12 cellular contexts compared by ENCODE assay signal in genomic region chr3:87949189-87949878, GRCh38.
DNase-seq lines count a peak whose midpoint lies in the region; ATAC-seq and TF ChIP-seq lines count a peak whose summit lies in the region.
"Had no signal": no experiment of that assay in that cellular context is flagged by ENCODE, and none has a peak within 500 bp of the region (broad histone marks: within the 10 kb centered on the region; RNA-seq: fewer than 3 reads in every experiment).

No MANE protein-coding gene starts in this region.

- DNase-seq in foreskin fibroblast: no peak
- no peak for DNase-seq in type B pancreatic cell (ENCODE audit: extremely low spot score, unreplicated experiment)
- DNase-seq in stimulated activated CD4-positive, alpha-beta T cell treated with anti-CD3 and anti-CD28 coated beads, Interleukin-4, amount 100 ng/mL, for 1 hour: no peak
- no peak for DNase-seq in neural progenitor cell (ENCODE audit: low spot score)
- DNase-seq: activated CD8-positive, alpha-beta T cell treated with anti-CD3 and anti-CD28 coated beads, Interleukin-2, amount 10 ng/mL, durations not matched to agents 7 days and 5 days; effector CD8-positive, alpha-beta T cell; retina had no signal

- peak; percentile 91 for ATAC-seq in GM18861 (IDR thresholded peaks at IDR 0.05; ENCODE audit: unreplicated experiment)
- peak; percentile 69 for ATAC-seq in GM21526 (IDR thresholded peaks at IDR 0.05; ENCODE audit: low FRiP score, unreplicated experiment)
- peak; percentile 92 for ATAC-seq in HG03064 (IDR thresholded peaks at IDR 0.05; ENCODE audit: low read depth, unreplicated experiment)
- peak; percentile 34 for ATAC-seq in activated T-helper 17 cell treated with anti-CD3 and anti-CD28 coated beads, Interleukin-2, amount 50 U/mL, for 72 hours (replicated peaks)
- ATAC-seq: activated CD8-positive, alpha-beta T cell treated with anti-CD3 and anti-CD28 coated beads, Interleukin-2, amount 10 ng/mL, durations not matched to agents 7 days and 5 days had no signal

- no peak for TF ChIP-seq CTCF in foreskin fibroblast (IDR thresholded peaks at IDR 0.05; ENCODE audit: low read depth, low read length)
- TF ChIP-seq CTCF in type B pancreatic cell (conservative IDR thresholded peaks at IDR 0.05): no peak
- TF ChIP-seq CTCF in neural progenitor cell (IDR thresholded peaks at IDR 0.05): no peak

- no peaks in the 10 kb centered on the region for H3K36me3 Mint-ChIP-seq in activated T-helper 17 cell treated with anti-CD3 and anti-CD28 coated beads, Interleukin-2, amount 50 U/mL, for 72 hours (ENCODE audit: low read depth)
- H3K36me3 Mint-ChIP-seq in type B pancreatic cell (no peaks in the 10 kb centered on the region), neural progenitor cell (no peaks in the 10 kb centered on the region)

- H3K4me1 ChIP-seq in neural progenitor cell: no peaks in the 10 kb centered on the region

- H3K4me1 Mint-ChIP-seq in activated T-helper 17 cell treated with anti-CD3 and anti-CD28 coated beads, Interleukin-2, amount 50 U/mL, for 72 hours: no peaks in the 10 kb centered on the region
- no peaks in the 10 kb centered on the region for H3K4me1 Mint-ChIP-seq in type B pancreatic cell (ENCODE audit: unreplicated experiment)
- no peaks in the 10 kb centered on the region for H3K4me1 Mint-ChIP-seq in neural progenitor cell

- H3K27ac ChIP-seq in neural progenitor cell: no peak overlapping the region

- no peak overlapping the region for H2AFZ ChIP-seq in neural progenitor cell (replicated peaks)

- no peaks in the 10 kb centered on the region for H4K20me1 ChIP-seq in neural progenitor cell (ENCODE audit: low read depth)

- H3K27ac Mint-ChIP-seq in activated T-helper 17 cell treated with anti-CD3 and anti-CD28 coated beads, Interleukin-2, amount 50 U/mL, for 72 hours: no peak overlapping the region
- H3K27ac Mint-ChIP-seq in type B pancreatic cell (no peak overlapping the region), neural progenitor cell (no peak overlapping the region)
- H3K27ac Mint-ChIP-seq: activated CD8-positive, alpha-beta T cell treated with anti-CD3 and anti-CD28 coated beads, Interleukin-2, amount 10 ng/mL, durations not matched to agents 7 days and 5 days; T-helper 1 cell treated with Interleukin-12 subunit alpha and Interleukin-12 subunit beta and Interleukin-4 antibody, amounts not matched to agents 30 μg/mL and 1 μg/mL, for 36 hours had no signal

- H3K9me3 Mint-ChIP-seq in activated T-helper 17 cell treated with anti-CD3 and anti-CD28 coated beads, Interleukin-2, amount 50 U/mL, for 72 hours: no peaks in the 10 kb centered on the region
- no peaks in the 10 kb centered on the region for H3K9me3 Mint-ChIP-seq in type B pancreatic cell
- no peaks in the 10 kb centered on the region for H3K9me3 Mint-ChIP-seq in neural progenitor cell
- H3K9me3 Mint-ChIP-seq: T-helper 1 cell treated with Interleukin-12 subunit alpha and Interleukin-12 subunit beta and Interleukin-4 antibody, amounts not matched to agents 30 μg/mL and 1 μg/mL, for 36 hours had no signal

- H3K27me3 Mint-ChIP-seq in activated T-helper 17 cell treated with anti-CD3 and anti-CD28 coated beads, Interleukin-2, amount 50 U/mL, for 72 hours: peaks cover 6% of the 10 kb centered on the region
- H3K27me3 Mint-ChIP-seq in type B pancreatic cell (no peaks in the 10 kb centered on the region), neural progenitor cell (ENCODE audit: insufficient read depth, low read depth) (no peaks in the 10 kb centered on the region)

- no peaks in the 10 kb centered on the region for H3K27me3 ChIP-seq in neural progenitor cell

- no peak overlapping the region for H3K4me2 ChIP-seq in neural progenitor cell

- no peaks in the 10 kb centered on the region for H3K9me3 ChIP-seq in neural progenitor cell (ENCODE audit: low read depth)

- H3K79me2 ChIP-seq in neural progenitor cell (ENCODE audit: low read depth): no peaks in the 10 kb centered on the region

- H3K9ac ChIP-seq in neural progenitor cell: no peak overlapping the region

- H3K4me3 Mint-ChIP-seq in activated T-helper 17 cell treated with anti-CD3 and anti-CD28 coated beads, Interleukin-2, amount 50 U/mL, for 72 hours: no peak overlapping the region
- no peak overlapping the region for H3K4me3 Mint-ChIP-seq in type B pancreatic cell
- no peak overlapping the region for H3K4me3 Mint-ChIP-seq in neural progenitor cell
- H3K4me3 Mint-ChIP-seq: activated CD8-positive, alpha-beta T cell treated with anti-CD3 and anti-CD28 coated beads, Interleukin-2, amount 10 ng/mL, durations not matched to agents 7 days and 5 days; T-helper 1 cell treated with Interleukin-12 subunit alpha and Interleukin-12 subunit beta and Interleukin-4 antibody, amounts not matched to agents 30 μg/mL and 1 μg/mL, for 36 hours had no signal

- H3K36me3 ChIP-seq in neural progenitor cell: no peaks in the 10 kb centered on the region

- no peaks in the 10 kb centered on the region for H3F3A ChIP-seq in neural progenitor cell (ENCODE audit: low read depth)

- H3K4me3 ChIP-seq in foreskin fibroblast (ENCODE audit: low read depth in 1 of 2, low read length in 2 of 2) (no peak overlapping the region), neural progenitor cell (no peak overlapping the region)

Comparison
In these comparisons a context has a peak if more than half of its experiments do, and no peak if none do; other contexts are left out.
1. ATAC-seq: peak in every context shown above with its lines; median percentile 92 in HG03064; 91 in GM18861; 69 in GM21526; 34 in activated T-helper 17 cell treated with anti-CD3 and anti-CD28 coated beads, Interleukin-2, amount 50 U/mL, for 72 hours.